7 cellular contexts compared by ENCODE assay signal in the genomic region with DNA sequence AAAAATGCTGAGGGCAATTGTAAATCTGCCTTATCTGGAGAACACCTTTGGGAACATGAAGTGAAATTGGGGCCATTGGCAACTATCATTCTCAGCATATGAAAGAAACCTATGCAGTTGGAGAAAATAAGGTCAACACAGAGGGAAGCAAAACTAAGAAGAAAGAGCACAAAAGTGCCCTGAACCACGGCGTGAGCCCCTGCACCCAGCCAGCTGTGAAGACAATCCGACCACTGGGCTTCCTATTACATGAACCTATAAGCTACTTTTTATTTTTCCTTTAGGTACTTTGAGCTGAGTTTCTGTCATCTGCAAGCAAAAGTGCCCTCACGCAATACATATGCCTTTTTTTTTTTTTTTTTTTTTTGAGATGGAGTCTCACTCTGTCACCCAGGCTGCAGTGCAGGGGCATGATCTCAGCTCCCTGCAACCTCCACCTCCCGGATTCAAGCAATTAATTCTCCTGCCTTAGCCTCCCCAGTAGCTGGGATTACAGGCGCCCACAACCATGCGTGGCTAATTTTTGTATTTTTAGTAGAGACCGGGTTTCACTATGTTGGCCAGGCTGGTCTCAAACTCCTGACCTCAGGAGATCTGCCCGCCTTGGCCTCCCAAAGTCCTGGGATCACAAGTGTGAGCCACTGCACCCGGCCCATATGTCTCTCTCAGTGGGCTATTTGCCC. TPM values are rescaled to one million over a fixed set of nuclear protein-coding genes. Genes with fewer than 3 reads are reported as not detected.
DNase-seq lines count a peak whose midpoint lies in the region; ATAC-seq, FAIRE-seq and TF ChIP-seq lines count a peak whose summit lies in the region.
"Not testable (repeated sequence)": the region's sequence is repeated elsewhere in the genome, so short reads cannot be mapped to it uniquely, and the experiment has no call there.

No MANE protein-coding gene starts in this region.

- TF ChIP-seq CTCF in GM12865 (IDR thresholded peaks at IDR 0.05; ENCODE audit: insufficient read depth, low read depth, low read length, missing control alignments); K562 (IDR thresholded peaks at IDR 0.05 in 2 of 3, conservative IDR thresholded peaks at IDR 0.05 in 1 of 3; ENCODE audit: insufficient read depth in 2 of 3, low read depth in 1 of 3, low read length in 3 of 3); nephron progenitor cell (IDR thresholded peaks at IDR 0.05): not testable (repeated sequence)

- in situ Hi-C loops in K562 (cut with MboI): not testable (repeated sequence)

- not testable (repeated sequence) for H2AFZ ChIP-seq in K562 (ENCODE audit: low read depth, low read length)

- H3K27ac Mint-ChIP-seq in T-helper 17 cell: peak overlapping the region; percentile 21
- H3K27ac Mint-ChIP-seq in nephron progenitor cell: peak overlapping the region; percentile 74
- peak overlapping the region; percentile 49 for H3K27ac Mint-ChIP-seq in stimulated activated memory B cell treated with anti-CD40 and anti-IgM and Interleukin-4, amounts not matched to agents 10 μg/mL and 1 μg/mL and 100 μg/mL, for 72 hours

- not testable (repeated sequence) for TF ChIP-seq EP300 in K562 (IDR thresholded peaks at IDR 0.05; ENCODE audit: low read length)

- H3K9ac ChIP-seq in BLaER1: peak overlapping the region; percentile 45; the same call in 1 of the 2 replicates
- H3K9ac ChIP-seq in K562 (ENCODE audit: insufficient read depth in 1 of 2, low read depth in 2 of 2, low read length in 2 of 2): not testable (repeated sequence)

- intact Hi-C loops in K562 (cut with micrococcal nuclease): not testable (repeated sequence)

- TF ChIP-seq POLR2A in K562 (conservative IDR thresholded peaks at IDR 0.05): not testable (repeated sequence)

- CTCF ChIA-PET in K562 (lab: Yijun Ruan, JAX; ENCODE audit: low intra/inter-chr PET ratio): not testable (repeated sequence)

- not testable (repeated sequence) for H3K4me3 Mint-ChIP-seq in T-helper 17 cell; nephron progenitor cell; stimulated activated memory B cell treated with anti-CD40 and anti-IgM and Interleukin-4, amounts not matched to agents 10 μg/mL and 1 μg/mL and 100 μg/mL, for 72 hours

- BruUV-seq in K562 (replicated peaks; lab: Mats Ljungman, UMichigan): not testable (repeated sequence)

- H4K20me1 ChIP-seq in BLaER1; K562 (replicated peaks; ENCODE audit: control insufficient read depth, insufficient read depth, low read length): not testable (repeated sequence)

- DNase-seq in GM12865 (ENCODE audit: low read depth): peak; percentile 55
- peak; percentile 12 for DNase-seq in MV-4-11 (lab: John Stamatoyannopoulos, UW)
- not testable (repeated sequence) for DNase-seq in T-helper 17 cell; K562 (ENCODE audit: extremely low read depth in 1 of 4, low spot score in 3 of 4); nephron progenitor cell

- not testable (repeated sequence) for H3K27me3 ChIP-seq in BLaER1; K562 (ENCODE audit: control insufficient read depth in 2 of 2, insufficient read depth in 2 of 2, low read length in 2 of 2)

- H3K4me1 ChIP-seq in BLaER1 (peaks cover 38% of the 10 kb centered on the region), K562 (replicated peaks in 1 of 2; ENCODE audit: control insufficient read depth in 2 of 2, insufficient read depth in 2 of 2, low read length in 2 of 2) (peaks cover 5 to 17% of the 10 kb centered on the region in 2 experiments; a peak in 2 of 5 replicates)

- not testable (repeated sequence) for H3K27ac ChIP-seq in BLaER1; K562 (ENCODE audit: extremely low read depth, low read depth, low read length)

- not testable (repeated sequence) for H3K36me3 ChIP-seq in BLaER1; K562 (ENCODE audit: control insufficient read depth, insufficient read depth, low read length)

- peak overlapping the region; percentile 65 for H3K4me2 ChIP-seq in BLaER1
- not testable (repeated sequence) for H3K4me2 ChIP-seq in K562 (ENCODE audit: insufficient read depth, low read length)

- not testable (repeated sequence) for TF ChIP-seq RAD21 in K562 (CRISPR knock-in tag; conservative IDR thresholded peaks at IDR 0.05 in 1 of 2, IDR thresholded peaks at IDR 0.05 in 1 of 2)

- WGBS in K562 (ENCODE audit: insufficient coverage, low coverage, missing lambda C conversion rate): 65% methylated on average over 10 of the region's 10 CpGs

- H3K4me1 Mint-ChIP-seq in T-helper 17 cell: not testable (repeated sequence)
- H3K4me1 Mint-ChIP-seq in nephron progenitor cell: peaks cover 30% of the 10 kb centered on the region
- H3K4me1 Mint-ChIP-seq in stimulated activated memory B cell treated with anti-CD40 and anti-IgM and Interleukin-4, amounts not matched to agents 10 μg/mL and 1 μg/mL and 100 μg/mL, for 72 hours: peaks cover 26% of the 10 kb centered on the region

- not testable (repeated sequence) for H3K27me3 Mint-ChIP-seq in T-helper 17 cell; nephron progenitor cell (ENCODE audit: low read depth, poor library complexity); stimulated activated memory B cell treated with anti-CD40 and anti-IgM and Interleukin-4, amounts not matched to agents 10 μg/mL and 1 μg/mL and 100 μg/mL, for 72 hours

- not testable (repeated sequence) for H3K9me1 ChIP-seq in K562 (ENCODE audit: control insufficient read depth, insufficient read depth, low read length)

- H3K9me3 Mint-ChIP-seq in nephron progenitor cell; stimulated activated memory B cell treated with anti-CD40 and anti-IgM and Interleukin-4, amounts not matched to agents 10 μg/mL and 1 μg/mL and 100 μg/mL, for 72 hours: not testable (repeated sequence)

- ATAC-seq in T-helper 17 cell, K562: not testable (repeated sequence)
- peak; percentile 84 for ATAC-seq in stimulated activated memory B cell treated with anti-CD40 and anti-IgM and Interleukin-4, amounts not matched to agents 10 μg/mL and 1 μg/mL and 100 μg/mL, for 72 hours

- not testable (repeated sequence) for H3K79me2 ChIP-seq in K562 (ENCODE audit: control insufficient read depth, insufficient read depth, low read length)

- H3K9me3 ChIP-seq in BLaER1; T-helper 17 cell (ENCODE audit: control insufficient read depth, low read length, poor library complexity, severe bottlenecking); K562 (replicated peaks; ENCODE audit: control insufficient read depth, insufficient read depth, low read depth, low read length): not testable (repeated sequence)

- FAIRE-seq in K562 (lab: Jason Lieb, UNC): not testable (repeated sequence)

- POLR2A ChIA-PET in K562 (lab: Yijun Ruan, JAX): interaction anchor here (0.6 to 1.3 kb wide), 3 partner anchors 10 to 434 kb away, joined by 3 to 4 read pairs (median 3); no protein-coding TSS in a partner anchor

- H3K36me3 Mint-ChIP-seq in T-helper 17 cell (ENCODE audit: low read depth); nephron progenitor cell (ENCODE audit: low read depth); stimulated activated memory B cell treated with anti-CD40 and anti-IgM and Interleukin-4, amounts not matched to agents 10 μg/mL and 1 μg/mL and 100 μg/mL, for 72 hours: not testable (repeated sequence)

- not testable (repeated sequence) for H3K4me3 ChIP-seq in BLaER1; GM12865 (ENCODE audit: low read depth, low read length); K562

RNA-seq across cellular contexts. Expression of a gene that starts 28.2 kb away (rescaled TPM):
- total RNA-seq in T-helper 17 cell: 1 to 10 TPM; 2.8 to 4.4 TPM
- total RNA-seq in K562 (2011; cell fraction: chromatin; rRNA removed; ENCODE audit: low replicate concordance): 6.3 and 10.7 TPM in 2 replicates
- 6.3 and 9.2 TPM in 2 replicates for total RNA-seq in K562 (2011; cell fraction: nucleolus; rRNA removed)
- total RNA-seq in K562 (2011; cell fraction: nucleoplasm; rRNA removed): 4.2 and 5.9 TPM in 2 replicates
- 5.4 and 5.6 TPM in 2 replicates for total RNA-seq in K562 (2014; rRNA removed)
- 1.8 and 2.2 TPM in 2 replicates for total RNA-seq in K562 (2014; rRNA removed; fragmentation: Illumina TruSeq; extraction: Trizol)
- total RNA-seq in K562 (2015; rRNA removed; fragmentation: Illumina TruSeq; extraction: Trizol): 3.6 and 3.9 TPM in 2 replicates
- total RNA-seq in K562 (2021): 4.0 and 4.6 TPM in 2 replicates
- 2.6 and 3.0 TPM in 2 replicates for polyA plus RNA-seq in K562 (2011; rRNA removed)
- 2.4 and 5.0 TPM in 2 replicates for polyA plus RNA-seq in K562 (2011; cell fraction: cytosol; rRNA removed)
- polyA plus RNA-seq in K562 (2011; cell fraction: nucleus; rRNA removed): 2.1 and 4.0 TPM in 2 replicates
- 2.8 TPM in 2 replicates for polyA plus RNA-seq in K562 (2012)
- polyA plus RNA-seq in K562 (2014; fragmentation: Illumina TruSeq; extraction: Trizol): 2.3 and 2.9 TPM in 2 replicates
- polyA plus RNA-seq in K562 (2014; fragmentation: Nextera tagmentation; extraction: Ambion mirVana): under 1 TPM; 0.31 to 0.49 TPM
- 3.1 and 3.2 TPM in 2 replicates for polyA plus RNA-seq in K562 (2014; rRNA removed)
- 4.5 and 5.3 TPM in 2 replicates for polyA minus RNA-seq in K562 (2011; rRNA and poly(A)+ RNA removed)
- 4.0 and 4.7 TPM in 2 replicates for polyA minus RNA-seq in K562 (2011; cell fraction: cytosol; rRNA and poly(A)+ RNA removed)
- polyA minus RNA-seq in K562 (2011; cell fraction: nucleus; rRNA and poly(A)+ RNA removed): 4.2 and 5.1 TPM in 2 replicates

RNA-seq across cellular contexts. Expression of a gene that starts 34.1 kb away (rescaled TPM):
- total RNA-seq in T-helper 17 cell (10 to 100 TPM; 42.4 to 49.8 TPM), K562 (2014; rRNA removed) (158 and 178 TPM in 2 replicates), K562 (2014; rRNA removed; fragmentation: Illumina TruSeq; extraction: Trizol) (82.7 and 91.5 TPM in 2 replicates), K562 (2015; rRNA removed; fragmentation: Illumina TruSeq; extraction: Trizol) (136 TPM in 2 replicates), K562 (2021) (159 and 161 TPM in 2 replicates)
- total RNA-seq in K562 (2011; cell fraction: chromatin; rRNA removed; ENCODE audit: low replicate concordance): 187 and 270 TPM in 2 replicates
- 352 and 378 TPM in 2 replicates for total RNA-seq in K562 (2011; cell fraction: nucleolus; rRNA removed)
- 244 and 324 TPM in 2 replicates for total RNA-seq in K562 (2011; cell fraction: nucleoplasm; rRNA removed)
- polyA plus RNA-seq in K562 (2011; rRNA removed) (146 and 186 TPM in 2 replicates), K562 (2014; fragmentation: Illumina TruSeq; extraction: Trizol) (143 and 175 TPM in 2 replicates), K562 (2014; fragmentation: Nextera tagmentation; extraction: Ambion mirVana) (10 to 100 TPM in 1 of 2 experiments, 1 to 10 TPM in 1; 9.1 to 14.5 TPM), K562 (2014; rRNA removed) (155 and 171 TPM in 2 replicates)
- 107 and 158 TPM in 2 replicates for polyA plus RNA-seq in K562 (2011; cell fraction: cytosol; rRNA removed)
- 149 and 181 TPM in 2 replicates for polyA plus RNA-seq in K562 (2011; cell fraction: nucleus; rRNA removed)
- 137 and 177 TPM in 2 replicates for polyA plus RNA-seq in K562 (2012)
- polyA minus RNA-seq in K562 (2011; rRNA and poly(A)+ RNA removed): 147 and 177 TPM in 2 replicates
- 90.9 and 121 TPM in 2 replicates for polyA minus RNA-seq in K562 (2011; cell fraction: cytosol; rRNA and poly(A)+ RNA removed)
- 30.0 and 68.5 TPM in 2 replicates for polyA minus RNA-seq in K562 (2011; cell fraction: nucleus; rRNA and poly(A)+ RNA removed)

Comparison
In these comparisons a context has a peak if more than half of its experiments do, and no peak if none do; other contexts are left out.
1. H3K27ac Mint-ChIP-seq: peak in every context shown above with its lines; median percentile 74 in nephron progenitor cell; 49 in stimulated activated memory B cell treated with anti-CD40 and anti-IgM and Interleukin-4, amounts not matched to agents 10 μg/mL and 1 μg/mL and 100 μg/mL, for 72 hours; 21 in T-helper 17 cell.